Comparison of ENCODE assay signal across 1 cellular context in genomic region chr2:113179446-113180045, GRCh38.
TF ChIP-seq lines count a peak whose summit lies in the region.

No MANE protein-coding gene starts in this region.

TF ChIP-seq in SK-N-SH treated with all-trans-retinoic acid at 6 μM for 48 hours, 23 proteins besides CTCF, POLR2A, EP300 and RAD21 (continued from another document):
- TF ChIP-seq TSHZ2 (CRISPR knock-in tag; IDR thresholded peaks at IDR 0.05) (no peak), CREB5 (CRISPR knock-in tag; IDR thresholded peaks at IDR 0.05; ENCODE audit: low read depth) (no peak), PPARA (CRISPR knock-in tag; IDR thresholded peaks at IDR 0.05; ENCODE audit: borderline replicate concordance) (no peak), CSDC2 (CRISPR knock-in tag; IDR thresholded peaks at IDR 0.05) (no peak), SNAI2 (CRISPR knock-in tag; IDR thresholded peaks at IDR 0.05) (no peak), ZFP30 (CRISPR knock-in tag; IDR thresholded peaks at IDR 0.05) (no peak)
- TF ChIP-seq, protein P1, sequence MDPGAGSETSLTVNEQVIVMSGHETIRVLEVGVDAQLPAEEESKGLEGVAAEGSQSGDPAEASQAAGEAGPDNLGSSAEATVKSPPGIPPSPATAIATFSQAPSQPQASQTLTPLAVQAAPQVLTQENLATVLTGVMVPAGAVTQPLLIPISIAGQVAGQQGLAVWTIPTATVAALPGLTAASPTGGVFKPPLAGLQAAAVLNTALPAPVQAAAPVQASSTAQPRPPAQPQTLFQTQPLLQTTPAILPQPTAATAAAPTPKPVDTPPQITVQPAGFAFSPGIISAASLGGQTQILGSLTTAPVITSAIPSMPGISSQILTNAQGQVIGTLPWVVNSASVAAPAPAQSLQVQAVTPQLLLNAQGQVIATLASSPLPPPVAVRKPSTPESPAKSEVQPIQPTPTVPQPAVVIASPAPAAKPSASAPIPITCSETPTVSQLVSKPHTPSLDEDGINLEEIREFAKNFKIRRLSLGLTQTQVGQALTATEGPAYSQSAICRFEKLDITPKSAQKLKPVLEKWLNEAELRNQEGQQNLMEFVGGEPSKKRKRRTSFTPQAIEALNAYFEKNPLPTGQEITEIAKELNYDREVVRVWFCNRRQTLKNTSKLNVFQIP (CRISPR knock-in tag; IDR thresholded peaks at IDR 0.05; ENCODE audit: borderline replicate concordance, low read depth), result no peak
TF ChIP-seq in SK-N-SH treated with all-trans-retinoic acid at 6 μM for 48 hours: peak in this region for 0.
